ENCODE assay signal across 8 cellular contexts in genomic region chr7:111730476-111731300, GRCh38.
DNase-seq lines count a peak whose midpoint lies in the region; ATAC-seq, FAIRE-seq and TF ChIP-seq lines count a peak whose summit lies in the region.

No MANE protein-coding gene starts in this region.

- no peaks in the 10 kb centered on the region for H3K27me3 ChIP-seq in foreskin keratinocyte

- ATAC-seq in GM18858 (IDR thresholded peaks at IDR 0.05; ENCODE audit: unreplicated experiment) (peak; percentile 78), HG03432 (IDR thresholded peaks at IDR 0.05; ENCODE audit: unreplicated experiment) (peak; percentile 49), foreskin keratinocyte (peak; percentile 55), natural killer cell (no peak)

- no peak overlapping the region for H3K4me3 Mint-ChIP-seq in natural killer cell

- no peaks in the 10 kb centered on the region for H3K4me1 ChIP-seq in foreskin keratinocyte

- H3K9me3 Mint-ChIP-seq in natural killer cell = no peaks in the 10 kb centered on the region

- DNase-seq in AG09319 (ENCODE audit: extremely low read depth, low read depth) (no peak), RCC 7860 (ENCODE audit: low spot score) (peak; percentile 42), foreskin keratinocyte (peak in 1 of 2 donors; percentile 12), superior temporal gyrus (ENCODE audit: extremely low spot score) (no peak), natural killer cell (no peak), mesenteric fat pad (ENCODE audit: low spot score) (no peak)

- FAIRE-seq in RCC 7860 (lab: Jason Lieb, UNC) = no peak

- intact Hi-C loops in natural killer cell (cut with micrococcal nuclease) = no loop called here

- H3K4me1 Mint-ChIP-seq in natural killer cell = no peaks in the 10 kb centered on the region

- no peak overlapping the region for H3K27ac Mint-ChIP-seq in natural killer cell

- H3K27ac ChIP-seq in foreskin keratinocyte = no peak overlapping the region

- no peaks in the 10 kb centered on the region for H3K36me3 Mint-ChIP-seq in natural killer cell

- TF ChIP-seq CTCF in AG09319 (IDR thresholded peaks at IDR 0.05; ENCODE audit: low read depth, low read length) (peak; percentile 41), foreskin keratinocyte (conservative IDR thresholded peaks at IDR 0.05) (peak; percentile 58), natural killer cell (IDR thresholded peaks at IDR 0.05) (no peak)

- H3K27me3 Mint-ChIP-seq in natural killer cell (ENCODE audit: low read depth in 2 of 2) = no peaks in the 10 kb centered on the region

Comparison
In these comparisons a context has a peak if more than half of its experiments do, and no peak if none do; other contexts are left out.
1. ATAC-seq: peak in GM18858 (single experiment), HG03432 (single experiment) and foreskin keratinocyte (single experiment); none in natural killer cell (0 of 3).